In the genomic region with DNA sequence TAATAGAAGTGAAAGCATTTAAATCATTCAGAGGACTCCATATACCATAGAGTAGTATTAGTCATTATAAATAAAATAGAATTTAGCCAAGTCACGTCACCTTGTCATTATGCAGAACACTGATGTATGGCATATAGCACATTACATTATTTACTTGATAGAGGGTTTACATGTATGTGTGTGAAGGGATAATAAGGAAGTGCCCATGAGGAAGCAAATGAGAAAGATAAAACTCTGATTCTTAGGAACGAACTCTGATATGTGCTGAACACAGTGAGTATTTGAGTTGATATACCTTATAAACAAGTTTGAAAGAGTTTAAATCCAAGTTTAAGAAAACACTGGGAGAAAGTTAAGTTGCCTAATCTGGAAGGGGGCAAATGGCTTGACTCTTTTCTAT, we compare ENCODE assay signal across 28 cellular contexts.
"Had no signal": no experiment of that assay in that cellular context is flagged by ENCODE, and none has a peak within 500 bp of the region (broad histone marks: within the 10 kb centered on the region; RNA-seq: fewer than 3 reads in every experiment).

No MANE protein-coding gene starts in this region.

- H3K36me3 Mint-ChIP-seq: naive thymus-derived CD4-positive, alpha-beta T cell; stimulated activated memory B cell treated with anti-CD40 and anti-IgM and Interleukin-4, amounts not matched to agents 10 μg/mL and 1 μg/mL and 100 μg/mL, for 72 hours had no signal

- H3K4me2 ChIP-seq: hepatocyte, smooth muscle cell had no signal

- H3K27ac ChIP-seq: heart right ventricle, hepatocyte, left lung, lower lobe of right lung, neutrophil, ovary, right atrium auricular region, right lobe of liver, upper lobe of right lung had no signal

- H2AFZ ChIP-seq: hepatocyte had no signal

- DNase-seq: heart right ventricle; kidney glomerular epithelial cell; left cardiac atrium; left lung; lower lobe of right lung; mammary epithelial cell; mesenchymal stem cell; naive thymus-derived CD4-positive, alpha-beta T cell; occipital lobe; ovary; right lobe of liver; stimulated activated CD4-positive, alpha-beta T cell treated with anti-CD3 and anti-CD28 coated beads, Interleukin-1b, Interleukin-23, amount 100 ng/mL, for 48 hours; stimulated activated CD4-positive, alpha-beta T cell treated with anti-CD3 and anti-CD28 coated beads, Interleukin-2, amount 100 ng/mL, for 48 hours; stimulated activated CD4-positive, alpha-beta T cell treated with anti-CD3 and anti-CD28 coated beads, Interleukin-4, amount 100 ng/mL, for 4 hours; stimulated activated CD8-positive, alpha-beta memory T cell treated with anti-CD3 and anti-CD28 coated beads, Interleukin-4, amount 100 ng/mL, for 48 hours; stimulated activated naive CD4-positive, alpha-beta T cell treated with Interleukin-2 at 50 U/mL for 16 hours; stimulated activated naive CD8-positive, alpha-beta T cell treated with anti-CD3 and anti-CD28 coated beads, Interleukin-15, amount 100 ng/mL, for 72 hours; substantia nigra; upper lobe of right lung had no signal

- H3K9me3 Mint-ChIP-seq: nephron; neural crest cell; stimulated activated memory B cell treated with anti-CD40 and anti-IgM and Interleukin-4, amounts not matched to agents 10 μg/mL and 1 μg/mL and 100 μg/mL, for 72 hours; stimulated activated naive CD8-positive, alpha-beta T cell treated with anti-CD3 and anti-CD28 coated beads, Interleukin-15, amount 100 ng/mL, for 72 hours had no signal

- ATAC-seq: heart right ventricle; left cardiac atrium; left lung; lower lobe of right lung; naive thymus-derived CD4-positive, alpha-beta T cell; right lobe of liver; stimulated activated memory B cell treated with anti-CD40 and anti-IgM and Interleukin-4, amounts not matched to agents 10 μg/mL and 1 μg/mL and 100 μg/mL, for 72 hours; stimulated activated naive CD8-positive, alpha-beta T cell treated with anti-CD3 and anti-CD28 coated beads, Interleukin-15, amount 100 ng/mL, for 72 hours; upper lobe of right lung had no signal

- H3K4me1 Mint-ChIP-seq: naive thymus-derived CD4-positive, alpha-beta T cell; stimulated activated memory B cell treated with anti-CD40 and anti-IgM and Interleukin-4, amounts not matched to agents 10 μg/mL and 1 μg/mL and 100 μg/mL, for 72 hours; stimulated activated naive CD8-positive, alpha-beta T cell treated with anti-CD3 and anti-CD28 coated beads, Interleukin-15, amount 100 ng/mL, for 72 hours had no signal

- H3K27me3 ChIP-seq: heart right ventricle, hepatocyte, left lung, neutrophil, ovary, right atrium auricular region, right lobe of liver, tibial nerve, upper lobe of right lung had no signal

- H3K4me1 ChIP-seq: heart right ventricle, left lung, lower lobe of right lung, right atrium auricular region, right lobe of liver, tibial nerve, upper lobe of right lung had no signal

- H3K79me2 ChIP-seq: hepatocyte had no signal

- H3K4me3 ChIP-seq: heart right ventricle, hepatocyte, left lung, lower lobe of right lung, ovary, right atrium auricular region, right lobe of liver, smooth muscle cell, tibial nerve, upper lobe of right lung had no signal

- H3K9me3 ChIP-seq: heart right ventricle, left lung, lower lobe of right lung, neutrophil, ovary, right atrium auricular region, right lobe of liver, tibial nerve, upper lobe of right lung had no signal

- H3K27me3 Mint-ChIP-seq: naive thymus-derived CD4-positive, alpha-beta T cell; progenitor cell of endocrine pancreas; stimulated activated memory B cell treated with anti-CD40 and anti-IgM and Interleukin-4, amounts not matched to agents 10 μg/mL and 1 μg/mL and 100 μg/mL, for 72 hours; stimulated activated naive CD8-positive, alpha-beta T cell treated with anti-CD3 and anti-CD28 coated beads, Interleukin-15, amount 100 ng/mL, for 72 hours had no signal

- H3K4me3 Mint-ChIP-seq: naive thymus-derived CD4-positive, alpha-beta T cell; nephron; neural crest cell; stimulated activated memory B cell treated with anti-CD40 and anti-IgM and Interleukin-4, amounts not matched to agents 10 μg/mL and 1 μg/mL and 100 μg/mL, for 72 hours; stimulated activated naive CD8-positive, alpha-beta T cell treated with anti-CD3 and anti-CD28 coated beads, Interleukin-15, amount 100 ng/mL, for 72 hours had no signal

- H3K36me3 ChIP-seq: heart right ventricle, left lung, lower lobe of right lung, neutrophil, ovary, right atrium auricular region, right lobe of liver, tibial nerve, upper lobe of right lung had no signal

- H3K27ac Mint-ChIP-seq: naive thymus-derived CD4-positive, alpha-beta T cell; nephron; progenitor cell of endocrine pancreas; stimulated activated memory B cell treated with anti-CD40 and anti-IgM and Interleukin-4, amounts not matched to agents 10 μg/mL and 1 μg/mL and 100 μg/mL, for 72 hours had no signal
